ENCODE assay signal across 8 cellular contexts in the genomic region with DNA sequence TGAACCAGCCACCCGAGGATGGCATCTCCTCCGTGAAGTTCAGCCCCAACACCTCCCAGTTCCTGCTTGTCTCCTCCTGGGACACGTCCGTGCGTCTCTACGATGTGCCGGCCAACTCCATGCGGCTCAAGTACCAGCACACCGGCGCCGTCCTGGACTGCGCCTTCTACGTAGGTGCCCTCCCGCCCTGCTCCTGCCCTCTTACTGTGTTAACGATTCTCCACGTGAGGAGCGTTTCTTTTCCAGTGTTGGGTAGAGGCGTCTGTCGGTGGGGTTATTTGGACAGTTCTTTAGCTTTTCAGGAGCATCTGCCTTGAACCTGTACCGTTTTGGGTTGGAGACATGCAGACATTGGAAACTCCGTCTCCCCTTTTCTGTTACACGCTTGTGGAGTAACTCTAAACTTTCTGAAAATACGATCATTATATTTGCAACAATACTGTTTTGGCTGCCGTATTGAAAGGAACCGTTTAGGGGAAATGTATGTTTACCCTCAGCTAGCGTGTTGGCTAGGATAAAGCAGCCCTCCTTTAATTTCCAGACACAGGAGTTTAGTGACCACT. TPM values are rescaled to one million over a fixed set of nuclear protein-coding genes. Genes with fewer than 3 reads are reported as not detected.
DNase-seq lines count a peak whose midpoint lies in the region; ATAC-seq and TF ChIP-seq lines count a peak whose summit lies in the region.

No MANE protein-coding gene starts in this region.

- peaks cover 58% of the 10 kb centered on the region for H3K4me1 Mint-ChIP-seq in activated CD4-positive, alpha-beta T cell treated with anti-CD3 and anti-CD28 coated beads, Interleukin-2, amount 10 ng/mL, durations not matched to agents 24 days and 14 days
- peaks cover 30% of the 10 kb centered on the region for H3K4me1 Mint-ChIP-seq in endothelial cell (ENCODE audit: unreplicated experiment)
- H3K4me1 Mint-ChIP-seq in natural killer cell treated with Interleukin-12 subunit alpha and Interleukin-12 subunit beta and Interleukin-15 and Interleukin-18, amount 100 ng/mL, for 72 hours (ENCODE audit: low read depth in 2 of 2), result peaks cover 40 to 53% of the 10 kb centered on the region in 2 donors

- no peaks in the 10 kb centered on the region for H3K9me3 ChIP-seq in RWPE2 (ENCODE audit: severe bottlenecking)

- peaks cover 4% of the 10 kb centered on the region for H3K9me3 Mint-ChIP-seq in activated CD4-positive, alpha-beta T cell treated with anti-CD3 and anti-CD28 coated beads, Interleukin-2, amount 10 ng/mL, durations not matched to agents 24 days and 14 days
- H3K9me3 Mint-ChIP-seq in endothelial cell (ENCODE audit: unreplicated experiment), result no peaks in the 10 kb centered on the region
- H3K9me3 Mint-ChIP-seq in natural killer cell treated with Interleukin-12 subunit alpha and Interleukin-12 subunit beta and Interleukin-15 and Interleukin-18, amount 100 ng/mL, for 72 hours, result no peaks in the 10 kb centered on the region

- peak overlapping the region; percentile 100 for H3K27ac Mint-ChIP-seq in activated CD4-positive, alpha-beta T cell treated with anti-CD3 and anti-CD28 coated beads, Interleukin-2, amount 10 ng/mL, durations not matched to agents 24 days and 14 days
- H3K27ac Mint-ChIP-seq in endothelial cell (ENCODE audit: unreplicated experiment), result peak overlapping the region; percentile 72
- peak overlapping the region; percentile 98 for H3K27ac Mint-ChIP-seq in natural killer cell treated with Interleukin-12 subunit alpha and Interleukin-12 subunit beta and Interleukin-15 and Interleukin-18, amount 100 ng/mL, for 72 hours

- intact Hi-C loops in activated CD4-positive, alpha-beta T cell treated with anti-CD3 and anti-CD28 coated beads, Interleukin-2, amount 10 ng/mL, durations not matched to agents 24 days and 14 days (cut with micrococcal nuclease), result loop anchor here (1.0 to 5.0 kb wide), 7 partner anchors 133 to 1307 kb away; a partner anchor contains a TSS

- H3K36me3 ChIP-seq in RWPE2 (ENCODE audit: low read depth), result peaks cover 52% of the 10 kb centered on the region

- H3K4me3 ChIP-seq in RWPE2 (ENCODE audit: severe bottlenecking), result peak overlapping the region; percentile 90

- H3K4me3 Mint-ChIP-seq in activated CD4-positive, alpha-beta T cell treated with anti-CD3 and anti-CD28 coated beads, Interleukin-2, amount 10 ng/mL, durations not matched to agents 24 days and 14 days, result peak overlapping the region; percentile 95
- H3K4me3 Mint-ChIP-seq in endothelial cell (ENCODE audit: unreplicated experiment), result peak overlapping the region; percentile 99
- H3K4me3 Mint-ChIP-seq in natural killer cell treated with Interleukin-12 subunit alpha and Interleukin-12 subunit beta and Interleukin-15 and Interleukin-18, amount 100 ng/mL, for 72 hours, result peak overlapping the region; percentile 97

- peaks cover 27% of the 10 kb centered on the region for H3K27me3 ChIP-seq in RWPE2 (ENCODE audit: insufficient read depth, poor library complexity, severe bottlenecking)

- peak overlapping the region; percentile 79 for H3K27ac ChIP-seq in RWPE2 (ENCODE audit: poor library complexity, severe bottlenecking)

- no peak for TF ChIP-seq CTCF in RWPE2 (IDR thresholded peaks at IDR 0.05; ENCODE audit: poor library complexity, severe bottlenecking)
- no peak for TF ChIP-seq CTCF in endothelial cell (IDR thresholded peaks at IDR 0.05; ENCODE audit: unreplicated experiment)

- H3K36me3 Mint-ChIP-seq in activated CD4-positive, alpha-beta T cell treated with anti-CD3 and anti-CD28 coated beads, Interleukin-2, amount 10 ng/mL, durations not matched to agents 24 days and 14 days (ENCODE audit: low read depth), result peaks cover 46% of the 10 kb centered on the region
- H3K36me3 Mint-ChIP-seq in endothelial cell (ENCODE audit: low read depth, unreplicated experiment), result peaks cover 9% of the 10 kb centered on the region
- H3K36me3 Mint-ChIP-seq in natural killer cell treated with Interleukin-12 subunit alpha and Interleukin-12 subunit beta and Interleukin-15 and Interleukin-18, amount 100 ng/mL, for 72 hours, result peaks cover 36% of the 10 kb centered on the region

- peaks cover 16% of the 10 kb centered on the region for H3K27me3 Mint-ChIP-seq in activated CD4-positive, alpha-beta T cell treated with anti-CD3 and anti-CD28 coated beads, Interleukin-2, amount 10 ng/mL, durations not matched to agents 24 days and 14 days
- H3K27me3 Mint-ChIP-seq in endothelial cell (ENCODE audit: unreplicated experiment), result peaks cover 6% of the 10 kb centered on the region
- peaks cover 7 to 8% of the 10 kb centered on the region in 2 donors for H3K27me3 Mint-ChIP-seq in natural killer cell treated with Interleukin-12 subunit alpha and Interleukin-12 subunit beta and Interleukin-15 and Interleukin-18, amount 100 ng/mL, for 72 hours

- ATAC-seq in HG02840 (IDR thresholded peaks at IDR 0.05; ENCODE audit: low FRiP score, unreplicated experiment), result peak; percentile 11
- peak; percentile 32 for ATAC-seq in RWPE2 (ENCODE audit: low read depth)
- ATAC-seq in natural killer cell treated with Interleukin-12 subunit alpha and Interleukin-12 subunit beta and Interleukin-15 and Interleukin-18, amount 100 ng/mL, for 72 hours, result peak in 1 of 2 donors; percentile 21

- peaks cover 38% of the 10 kb centered on the region for H3K4me1 ChIP-seq in RWPE2 (ENCODE audit: insufficient read depth, poor library complexity, severe bottlenecking)

- DNase-seq in activated CD4-positive, alpha-beta T cell treated with anti-CD3 and anti-CD28 coated beads, Interleukin-2, amount 10 ng/mL, durations not matched to agents 24 days and 14 days, result no peak
- no peak for DNase-seq in activated CD4-positive, alpha-beta T cell treated with anti-CD3 and anti-CD28 coated beads for 4 hours
- DNase-seq in RWPE2 (ENCODE audit: low spot score) (no peak), endothelial cell (ENCODE audit: low spot score) (no peak), midbrain (lab: John Stamatoyannopoulos, UW) (no peak), NCI-H526 treated with DMSO at 0.1 percent for 48 hours (lab: John Stamatoyannopoulos, UW) (no peak)
- no peak for DNase-seq in natural killer cell treated with Interleukin-12 subunit alpha and Interleukin-12 subunit beta and Interleukin-15 and Interleukin-18, amount 100 ng/mL, for 72 hours (ENCODE audit: low spot score)

RNA-seq across cellular contexts. Expression of a gene that starts 0.8 kb away (rescaled TPM):
- total RNA-seq in activated CD4-positive, alpha-beta T cell treated with anti-CD3 and anti-CD28 coated beads, Interleukin-2, amount 10 ng/mL, durations not matched to agents 24 days and 14 days, result 186 and 193 TPM in 2 replicates
- 107 TPM for total RNA-seq in endothelial cell (ENCODE audit: unreplicated experiment)
- 100 to 1,000 TPM; 163 to 226 TPM for total RNA-seq in natural killer cell treated with Interleukin-12 subunit alpha and Interleukin-12 subunit beta and Interleukin-15 and Interleukin-18, amount 100 ng/mL, for 72 hours

RNA-seq across cellular contexts. Expression of a gene that starts 7.1 kb away (rescaled TPM):
- not detected in 2 replicates for total RNA-seq in activated CD4-positive, alpha-beta T cell treated with anti-CD3 and anti-CD28 coated beads, Interleukin-2, amount 10 ng/mL, durations not matched to agents 24 days and 14 days
- total RNA-seq in endothelial cell (ENCODE audit: unreplicated experiment), result not detected
- total RNA-seq in natural killer cell treated with Interleukin-12 subunit alpha and Interleukin-12 subunit beta and Interleukin-15 and Interleukin-18, amount 100 ng/mL, for 72 hours, result not detected

RNA-seq across cellular contexts. Expression of a gene that starts 19.3 kb away (rescaled TPM):
- not detected in 2 replicates for total RNA-seq in activated CD4-positive, alpha-beta T cell treated with anti-CD3 and anti-CD28 coated beads, Interleukin-2, amount 10 ng/mL, durations not matched to agents 24 days and 14 days
- not detected for total RNA-seq in endothelial cell (ENCODE audit: unreplicated experiment)
- not detected for total RNA-seq in natural killer cell treated with Interleukin-12 subunit alpha and Interleukin-12 subunit beta and Interleukin-15 and Interleukin-18, amount 100 ng/mL, for 72 hours
